Comparison of ENCODE assay signal across 25 cellular contexts in the genomic region with DNA sequence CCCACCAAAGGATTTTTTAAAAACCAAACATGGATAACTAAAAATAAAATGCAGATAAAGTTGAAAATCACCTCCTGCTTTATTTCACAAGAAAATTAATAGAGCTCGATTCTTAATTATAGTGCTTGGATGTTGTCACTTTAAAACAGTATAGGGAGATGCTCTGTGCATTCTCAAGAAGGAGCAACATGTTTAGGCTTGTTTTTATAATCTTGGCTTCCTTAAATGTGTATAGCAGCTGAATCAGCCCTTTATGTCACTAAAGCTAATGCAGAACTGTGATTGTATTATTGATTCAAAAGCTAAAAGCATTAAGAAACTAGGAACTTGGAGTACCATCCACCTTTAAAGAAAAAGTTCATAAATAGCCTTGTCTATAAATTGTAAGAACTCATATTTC. TPM values are rescaled to one million over a fixed set of nuclear protein-coding genes. Genes with fewer than 3 reads are reported as not detected.
DNase-seq lines count a peak whose midpoint lies in the region; FAIRE-seq and TF ChIP-seq lines count a peak whose summit lies in the region.
"Had no signal": no experiment of that assay in that cellular context is flagged by ENCODE, and none has a peak within 500 bp of the region (broad histone marks: within the 10 kb centered on the region; RNA-seq: fewer than 3 reads in every experiment).

No MANE protein-coding gene starts in this region.

- H2AFZ ChIP-seq in Karpas-422 (ENCODE audit: low read length) (no peak overlapping the region; the same call in 1 of the 2 replicates), OCI-LY1 (ENCODE audit: low read length) (no peak overlapping the region), keratinocyte (ENCODE audit: control insufficient read depth, low read length) (no peak overlapping the region)

- H3K27ac Mint-ChIP-seq in osteocyte (ENCODE audit: unreplicated experiment) = no peak overlapping the region

- DNase-seq in Karpas-422 (no peak), epithelial cell of esophagus (ENCODE audit: low read depth) (peak; percentile 78), keratinocyte (ENCODE audit: low read depth, low spot score) (no peak), sigmoid colon (no peak), osteocyte (ENCODE audit: extremely low spot score, unreplicated experiment) (no peak), NCI-H345 treated with DMSO at 0.1 percent for 48 hours (lab: John Stamatoyannopoulos, UW; ENCODE audit: unreplicated experiment) (no peak)
- DNase-seq: C1 segment of cervical spinal cord; CD4-positive, alpha-beta memory T cell; DMS 273 treated with DMSO at 0.1 percent for 48 hours; DMS79; KBM-7; MM.1S; NCI-H2029; NCI-H2227 treated with DMSO at 0.1 percent for 48 hours; NCI-H510A; NCI-H69; OCI-M1; Peyer's patch; T-cell had no signal

- H3K9me1 ChIP-seq in keratinocyte (ENCODE audit: control insufficient read depth, extremely low read depth, insufficient read depth, low read length) = no peaks in the 10 kb centered on the region

- TF ChIP-seq EP300 in sigmoid colon (IDR thresholded peaks at IDR 0.05) = no peak

- H3K36me3 ChIP-seq in Karpas-422 (ENCODE audit: insufficient read depth, low read length) = no peaks in the 10 kb centered on the region
- H3K36me3 ChIP-seq in OCI-LY1 (ENCODE audit: insufficient read depth, low read length) = no peaks in the 10 kb centered on the region
- H3K36me3 ChIP-seq in keratinocyte (ENCODE audit: control insufficient read depth in 2 of 2, extremely low read depth in 1 of 2, insufficient read depth in 2 of 2, low read length in 2 of 2) = no peaks in the 10 kb centered on the region
- H3K36me3 ChIP-seq in sigmoid colon = no peaks in the 10 kb centered on the region
- H3K36me3 ChIP-seq: Peyer's patch had no signal

- H3K79me2 ChIP-seq in Karpas-422 (ENCODE audit: low read length) = 0 out of 2 replicates have a peak, but pooled peaks cover under 1% of the 10 kb centered on the region
- peaks cover 7% of the 10 kb centered on the region; the same call in 1 of the 2 replicates for H3K79me2 ChIP-seq in OCI-LY1 (ENCODE audit: insufficient read depth, low read length)
- peaks cover 2% of the 10 kb centered on the region for H3K79me2 ChIP-seq in keratinocyte (ENCODE audit: control insufficient read depth, insufficient read depth, low read length)

- H3K27ac ChIP-seq in Karpas-422 (ENCODE audit: low read length) (peak overlapping the region; percentile 38; the same call in 1 of the 2 replicates), OCI-LY1 (ENCODE audit: low read depth, low read length, poor library complexity, severe bottlenecking) (peak overlapping the region; percentile 96), keratinocyte (ENCODE audit: control insufficient read depth, insufficient read depth, low read length) (no peak overlapping the region), sigmoid colon (no peak overlapping the region)
- H3K27ac ChIP-seq: Peyer's patch had no signal

- H3K9me3 ChIP-seq in Karpas-422 (ENCODE audit: low read length) (no peaks in the 10 kb centered on the region), OCI-LY1 (ENCODE audit: low read length) (no peaks in the 10 kb centered on the region), keratinocyte (ENCODE audit: control insufficient read depth, low read depth, low read length) (no peaks in the 10 kb centered on the region), sigmoid colon (no peaks in the 10 kb centered on the region)
- H3K9me3 ChIP-seq: Peyer's patch had no signal

- H3K4me1 ChIP-seq in Karpas-422 (ENCODE audit: low read length) = peaks cover 32% of the 10 kb centered on the region
- peaks cover 39% of the 10 kb centered on the region for H3K4me1 ChIP-seq in OCI-LY1 (ENCODE audit: insufficient read depth, low read length, severe bottlenecking)
- peaks cover 7% of the 10 kb centered on the region for H3K4me1 ChIP-seq in keratinocyte (ENCODE audit: control insufficient read depth, extremely low read depth, insufficient read depth, low read length)
- peaks cover 0 to 16% (median 8%) of the 10 kb centered on the region in 4 donors for H3K4me1 ChIP-seq in sigmoid colon

- no peak for FAIRE-seq in keratinocyte (lab: Jason Lieb, UNC)
- FAIRE-seq: GM12892, GM19239, H54, HTR-8/SVneo had no signal

- H3K27me3 ChIP-seq in Karpas-422 (ENCODE audit: low read length) = no peaks in the 10 kb centered on the region
- no peaks in the 10 kb centered on the region for H3K27me3 ChIP-seq in OCI-LY1 (ENCODE audit: insufficient read depth, low read length)
- H3K27me3 ChIP-seq in keratinocyte (ENCODE audit: control insufficient read depth, extremely low read depth, insufficient read depth, low read length) = no peaks in the 10 kb centered on the region
- no peaks in the 10 kb centered on the region for H3K27me3 ChIP-seq in sigmoid colon
- H3K27me3 ChIP-seq: Peyer's patch had no signal

- H4K20me1 ChIP-seq in Karpas-422 (ENCODE audit: insufficient read depth, low read depth, low read length) = no peaks in the 10 kb centered on the region
- no peaks in the 10 kb centered on the region for H4K20me1 ChIP-seq in OCI-LY1 (ENCODE audit: insufficient read depth, low read length)
- no peaks in the 10 kb centered on the region for H4K20me1 ChIP-seq in keratinocyte (ENCODE audit: control insufficient read depth, extremely low read depth, insufficient read depth, low read length)

- no peaks in the 10 kb centered on the region for H3K9me2 ChIP-seq in Karpas-422 (replicated peaks; ENCODE audit: insufficient read depth, low read length)
- H3K9me2 ChIP-seq in OCI-LY1 (ENCODE audit: low read depth, low read length) = no peaks in the 10 kb centered on the region

- dilution Hi-C loops in keratinocyte (cut with MboI; ENCODE audit: extremely low pct_ligation_motif_present, low sequenced_read_pairs) = no loop called here

- intact Hi-C loops in sigmoid colon (cut with DNase I) = loop anchor here (5.0 kb wide), 1 partner anchor 136 kb away; a partner anchor contains a TSS

- H3K4me3 ChIP-seq in Karpas-422 (ENCODE audit: low read length) (no peak overlapping the region), OCI-LY1 (ENCODE audit: low read depth, low read length, poor library complexity, severe bottlenecking) (no peak overlapping the region), epithelial cell of esophagus (ENCODE audit: low read length) (no peak overlapping the region), keratinocyte (ENCODE audit: control insufficient read depth in 2 of 3, extremely low read depth in 1 of 3, insufficient read depth in 2 of 3, low read depth in 1 of 3, low read length in 3 of 3) (peak overlapping the region in 1 of 3 experiments; percentile 31), sigmoid colon (no peak overlapping the region)
- H3K4me3 ChIP-seq: Peyer's patch had no signal

- TF ChIP-seq CTCF in OCI-LY1 (IDR thresholded peaks at IDR 0.05; ENCODE audit: low read length) (no peak), epithelial cell of esophagus (IDR thresholded peaks at IDR 0.05; ENCODE audit: insufficient read depth, low read depth, low read length, missing control alignments) (no peak), keratinocyte (optimal IDR thresholded peaks at IDR 0.05 in 1 of 3, IDR thresholded peaks at IDR 0.05 in 1 of 3, conservative IDR thresholded peaks at IDR 0.05 in 1 of 3; ENCODE audit: extremely low read depth in 1 of 3, insufficient read depth in 2 of 3, low read length in 3 of 3) (no peak), sigmoid colon (IDR thresholded peaks at IDR 0.05) (no peak), osteocyte (IDR thresholded peaks at IDR 0.05) (no peak)

- no peaks in the 10 kb centered on the region for H3K36me3 Mint-ChIP-seq in osteocyte (ENCODE audit: unreplicated experiment)
- H3K36me3 Mint-ChIP-seq: T-cell had no signal

- H3K4me2 ChIP-seq in Karpas-422 (ENCODE audit: low read depth, low read length, poor library complexity, severe bottlenecking) (peak overlapping the region; percentile 13), OCI-LY1 (ENCODE audit: low read length) (no peak overlapping the region), keratinocyte (ENCODE audit: control insufficient read depth, extremely low read depth, insufficient read depth, low read depth, low read length) (peak overlapping the region; percentile 35)

- no peak for TF ChIP-seq POLR2A in sigmoid colon (IDR thresholded peaks at IDR 0.05)

- no peaks in the 10 kb centered on the region for H3K27me3 Mint-ChIP-seq in osteocyte (ENCODE audit: unreplicated experiment)
- H3K27me3 Mint-ChIP-seq: CD4-positive, alpha-beta memory T cell; T-cell had no signal

- 92 to 94% methylated on average over 1 of the region's 1 CpG for WGBS in sigmoid colon, 2 donors

- H3K4me1 Mint-ChIP-seq in osteocyte (ENCODE audit: unreplicated experiment) = peaks cover 14% of the 10 kb centered on the region

- no peak overlapping the region for H3K4me3 Mint-ChIP-seq in osteocyte (ENCODE audit: unreplicated experiment)
- H3K4me3 Mint-ChIP-seq: T-cell had no signal

- H3K9me3 Mint-ChIP-seq in osteocyte (ENCODE audit: unreplicated experiment) = no peaks in the 10 kb centered on the region
- H3K9me3 Mint-ChIP-seq: CD4-positive, alpha-beta memory T cell; T-cell had no signal

- H3K9ac ChIP-seq in Karpas-422 (ENCODE audit: low read length) = no peak overlapping the region
- no peak overlapping the region for H3K9ac ChIP-seq in OCI-LY1 (ENCODE audit: low read length)
- no peak overlapping the region for H3K9ac ChIP-seq in keratinocyte (ENCODE audit: control insufficient read depth, extremely low read depth, insufficient read depth, low read length)

- no peaks in the 10 kb centered on the region for H3F3A ChIP-seq in OCI-LY1 (ENCODE audit: insufficient read depth, low read length)

RNA-seq across cellular contexts. Expression of a gene that starts 12.9 kb away (rescaled TPM):
- total RNA-seq in Karpas-422 (2014; rRNA removed; shearing (Covaris generic); ENCODE audit: low replicate concordance) = 21.2 and 32.4 TPM in 2 replicates
- polyA plus RNA-seq in keratinocyte (17.0 to 27.7 TPM (median 18.5 TPM) in 3 replicates), sigmoid colon (10 to 100 TPM; 13.4 to 31.8 (median 15.0) TPM)
- 32.6 TPM for polyA plus RNA-seq in keratinocyte (2011; ENCODE audit: low read depth)
- 24.7 and 30.0 TPM in 2 replicates for polyA plus RNA-seq in keratinocyte (2011; cell fraction: cytosol; rRNA removed)
- 39.7 and 51.2 TPM in 2 replicates for polyA plus RNA-seq in keratinocyte (2011; cell fraction: nucleus; rRNA removed)
- polyA plus RNA-seq in keratinocyte (2012; ENCODE audit: low replicate concordance) = 25.2 and 47.4 TPM in 2 replicates
- 3.4 to 5.5 TPM (median 4.3 TPM) in 3 replicates for polyA minus RNA-seq in keratinocyte
- 5.6 TPM for polyA minus RNA-seq in keratinocyte (2011; cell fraction: cytosol; rRNA and poly(A)+ RNA removed)
- 6.6 and 10.5 TPM in 2 replicates for polyA minus RNA-seq in keratinocyte (2011; cell fraction: nucleus; rRNA and poly(A)+ RNA removed)
- total RNA-seq in sigmoid colon (10 to 100 TPM; 15.3 to 19.7 (median 15.6) TPM), osteocyte (29.4 and 29.9 TPM in 2 replicates)

RNA-seq across cellular contexts. Expression of a gene that starts 20.5 kb away (rescaled TPM):
- 25.2 and 26.9 TPM in 2 replicates for total RNA-seq in Karpas-422 (2014; rRNA removed; shearing (Covaris generic); ENCODE audit: low replicate concordance)
- polyA plus RNA-seq in keratinocyte (9.4 to 18.9 TPM (median 18.5 TPM) in 3 replicates), sigmoid colon (10 to 100 TPM in 2 of 3 donors, 1 to 10 TPM in 1; 6.0 to 16.9 (median 11.3) TPM)
- 100 TPM for polyA plus RNA-seq in keratinocyte (2011; ENCODE audit: low read depth)
- polyA plus RNA-seq in keratinocyte (2011; cell fraction: cytosol; rRNA removed) = 7.0 and 8.5 TPM in 2 replicates
- 33.4 and 39.0 TPM in 2 replicates for polyA plus RNA-seq in keratinocyte (2011; cell fraction: nucleus; rRNA removed)
- 10.6 and 24.3 TPM in 2 replicates for polyA plus RNA-seq in keratinocyte (2012; ENCODE audit: low replicate concordance)
- polyA minus RNA-seq in keratinocyte = 4.5 to 12.7 TPM (median 6.1 TPM) in 3 replicates
- 8.6 TPM for polyA minus RNA-seq in keratinocyte (2011; cell fraction: cytosol; rRNA and poly(A)+ RNA removed)
- 16.0 and 36.1 TPM in 2 replicates for polyA minus RNA-seq in keratinocyte (2011; cell fraction: nucleus; rRNA and poly(A)+ RNA removed)
- total RNA-seq in sigmoid colon (10 to 100 TPM; 47.4 to 73.4 (median 65.1) TPM), osteocyte (73.5 and 73.8 TPM in 2 replicates)

RNA-seq across cellular contexts. Expression of a gene that starts 35.0 kb away (rescaled TPM):
- 51.0 and 77.5 TPM in 2 replicates for total RNA-seq in Karpas-422 (2014; rRNA removed; shearing (Covaris generic); ENCODE audit: low replicate concordance)
- polyA plus RNA-seq in keratinocyte (0.06 TPM in 1 of 3 replicates, not detected in the others), sigmoid colon (100 to 1,000 TPM in 2 of 3 donors, 10 to 100 TPM in 1; 88.9 to 206 (median 131) TPM)
- not detected for polyA plus RNA-seq in keratinocyte (2011; ENCODE audit: low read depth)
- polyA plus RNA-seq in keratinocyte (2011; cell fraction: cytosol; rRNA removed) = not detected in 2 replicates
- not detected in 2 replicates for polyA plus RNA-seq in keratinocyte (2011; cell fraction: nucleus; rRNA removed)
- polyA plus RNA-seq in keratinocyte (2012; ENCODE audit: low replicate concordance) = not detected in 2 replicates
- polyA minus RNA-seq in keratinocyte = not detected in 3 replicates
- not detected for polyA minus RNA-seq in keratinocyte (2011; cell fraction: cytosol; rRNA and poly(A)+ RNA removed)
- polyA minus RNA-seq in keratinocyte (2011; cell fraction: nucleus; rRNA and poly(A)+ RNA removed) = not detected in 2 replicates
- total RNA-seq in sigmoid colon (1 to 10 TPM in 3 of 4 donors, not detected in 1; 1.4 to 2.0 (median 1.6) TPM), osteocyte (not detected in 2 replicates)
- total RNA-seq: A673; CD4-positive, alpha-beta memory T cell had no signal

Comparison
In these comparisons a context has a peak if more than half of its experiments do, and no peak if none do; other contexts are left out.
1. H3K27ac ChIP-seq: peak in Karpas-422 (single experiment) and OCI-LY1 (single experiment); none in keratinocyte (single experiment) and sigmoid colon (0 of 4).
2. RNA of a gene that starts 35.0 kb away (total RNA-seq): 51.0 to 77.5 TPM in Karpas-422; 1.4 to 2.0 TPM in sigmoid colon and not detected in osteocyte; every median in the first group is over 10 times any median in the second.